Comparison of ENCODE assay signal across 1 cellular context in genomic region chr4:2163311-2163821, GRCh38.
TF ChIP-seq lines count a peak whose summit lies in the region.

No MANE protein-coding gene starts in this region.

TF ChIP-seq in K562, 482 proteins besides CTCF, POLR2A, EP300 and RAD21 (continued from another document):
- TF ChIP-seq AFF4 (CRISPR knock-in tag; IDR thresholded peaks at IDR 0.05): 0 out of 2 replicates have a peak, but pooled peaks have one; percentile 40
TF ChIP-seq in K562: peak in this region for 30.
